12 cellular contexts compared by ENCODE assay signal in genomic region chr12:118312578-118312977, GRCh38.
A peak's percentile ranks its signal among the peaks of the same experiment; 100 is the strongest.
DNase-seq lines count a peak whose midpoint lies in the region; ATAC-seq and TF ChIP-seq lines count a peak whose summit lies in the region.
"Had no signal": no experiment of that assay in that cellular context is flagged by ENCODE, and none has a peak within 500 bp of the region (broad histone marks: within the 10 kb centered on the region; RNA-seq: fewer than 3 reads in every experiment).

No MANE protein-coding gene starts in this region.

- no peak overlapping the region for H3K4me3 Mint-ChIP-seq in effector memory CD8-positive, alpha-beta T cell
- H3K4me3 Mint-ChIP-seq: H9, nephron progenitor cell had no signal

- DNase-seq in effector memory CD8-positive, alpha-beta T cell = no peak
- DNase-seq in esophagus squamous epithelium (lab: John Stamatoyannopoulos, UW) (no peak), vagina (ENCODE audit: extremely low spot score in 2 of 2) (no peak), UCSD-AML1 (lab: John Stamatoyannopoulos, UW; ENCODE audit: unreplicated experiment) (no peak), NAMALWA (ENCODE audit: low spot score) (no peak)
- DNase-seq: H9, heart right ventricle, nephron progenitor cell had no signal

- TF ChIP-seq POLR2A in esophagus squamous epithelium (IDR thresholded peaks at IDR 0.05) (no peak), vagina (IDR thresholded peaks at IDR 0.05) (no peak)

- no peaks in the 10 kb centered on the region for H3K27me3 Mint-ChIP-seq in effector memory CD8-positive, alpha-beta T cell

- H3K27ac ChIP-seq in esophagus squamous epithelium (peak overlapping the region in 1 of 4 donors; percentile 31), vagina (no peak overlapping the region)
- H3K27ac ChIP-seq: ascending aorta had no signal

- H3K9me3 ChIP-seq in esophagus squamous epithelium (no peaks in the 10 kb centered on the region), vagina (no peaks in the 10 kb centered on the region)
- H3K9me3 ChIP-seq: ascending aorta, heart right ventricle had no signal

- H3K27ac Mint-ChIP-seq in effector memory CD8-positive, alpha-beta T cell = peak overlapping the region; percentile 48 to 62
- H3K27ac Mint-ChIP-seq: H9, nephron progenitor cell had no signal

- H3K4me1 ChIP-seq in esophagus squamous epithelium (peaks cover 3 to 19% (median 5%) of the 10 kb centered on the region in 3 donors), vagina (no peaks in the 10 kb centered on the region)

- ATAC-seq in GM18508 (IDR thresholded peaks at IDR 0.05; ENCODE audit: insufficient read depth, unreplicated experiment) = peak; percentile 45
- ATAC-seq in GM21526 (IDR thresholded peaks at IDR 0.05; ENCODE audit: low FRiP score, unreplicated experiment) = peak; percentile 56
- peak; percentile 78 for ATAC-seq in HG03432 (IDR thresholded peaks at IDR 0.05; ENCODE audit: unreplicated experiment)
- ATAC-seq in effector memory CD8-positive, alpha-beta T cell (replicated peaks) = no peak

- 21 to 24% methylated on average over 1 of the region's 1 CpG for WGBS in esophagus squamous epithelium, 2 donors

- H3K9me3 Mint-ChIP-seq in effector memory CD8-positive, alpha-beta T cell = no peaks in the 10 kb centered on the region
- H3K9me3 Mint-ChIP-seq: H9, nephron progenitor cell had no signal

- H3K4me3 ChIP-seq in esophagus squamous epithelium = no peak overlapping the region
- no peak overlapping the region for H3K4me3 ChIP-seq in vagina
- H3K4me3 ChIP-seq: ascending aorta, heart right ventricle had no signal

- H3K36me3 Mint-ChIP-seq in effector memory CD8-positive, alpha-beta T cell (ENCODE audit: insufficient read depth) = no peaks in the 10 kb centered on the region

- TF ChIP-seq CTCF in esophagus squamous epithelium (IDR thresholded peaks at IDR 0.05) (no peak), vagina (IDR thresholded peaks at IDR 0.05) (no peak)

- H3K4me1 Mint-ChIP-seq in effector memory CD8-positive, alpha-beta T cell (ENCODE audit: low read depth in 2 of 2) = peaks cover 24 to 54% of the 10 kb centered on the region in 2 donors

- intact Hi-C loops in esophagus squamous epithelium (cut with DNase I) = no loop called here
- intact Hi-C loops in vagina (cut with DNase I) = no loop called here

- H3K36me3 ChIP-seq in esophagus squamous epithelium (no peaks in the 10 kb centered on the region), vagina (no peaks in the 10 kb centered on the region)
- H3K36me3 ChIP-seq: ascending aorta, heart right ventricle had no signal

- H3K27me3 ChIP-seq in esophagus squamous epithelium (no peaks in the 10 kb centered on the region), vagina (no peaks in the 10 kb centered on the region)
- H3K27me3 ChIP-seq: ascending aorta, heart right ventricle had no signal
